Comparison of ENCODE assay signal across 1 cellular context in the genomic region with DNA sequence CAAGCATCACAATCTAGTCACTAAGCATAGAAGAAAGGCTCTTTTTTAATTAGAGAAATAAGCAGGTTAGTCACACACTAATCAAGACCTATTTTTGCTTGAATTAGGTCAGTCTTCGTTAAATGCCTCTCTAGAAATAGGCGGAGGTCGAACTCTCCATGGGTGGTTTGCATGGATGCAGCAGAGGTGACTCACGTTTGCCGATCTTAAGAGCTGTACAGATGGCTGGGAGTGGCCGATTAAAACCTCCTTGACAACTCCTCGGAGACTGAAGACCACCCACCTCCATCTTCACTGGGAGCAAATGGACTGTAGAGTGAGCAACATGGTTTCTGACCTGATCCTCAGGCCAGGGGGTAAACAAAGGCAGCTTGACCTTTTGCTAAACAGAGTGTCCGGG.
TF ChIP-seq lines count a peak whose summit lies in the region.

No MANE protein-coding gene starts in this region.

TF ChIP-seq in SK-N-SH, 30 proteins besides CTCF, POLR2A, EP300 and RAD21 (continued from another document):
- TF ChIP-seq ZBTB33 (IDR thresholded peaks at IDR 0.05; ENCODE audit: borderline replicate concordance, low read depth) (no peak), GATA2 (CRISPR knock-in tag; IDR thresholded peaks at IDR 0.05) (no peak), RCOR1 (IDR thresholded peaks at IDR 0.05; ENCODE audit: low read length) (no peak), ELF1 (IDR thresholded peaks at IDR 0.05) (no peak)
